14 cellular contexts compared by ENCODE assay signal in the genomic region with DNA sequence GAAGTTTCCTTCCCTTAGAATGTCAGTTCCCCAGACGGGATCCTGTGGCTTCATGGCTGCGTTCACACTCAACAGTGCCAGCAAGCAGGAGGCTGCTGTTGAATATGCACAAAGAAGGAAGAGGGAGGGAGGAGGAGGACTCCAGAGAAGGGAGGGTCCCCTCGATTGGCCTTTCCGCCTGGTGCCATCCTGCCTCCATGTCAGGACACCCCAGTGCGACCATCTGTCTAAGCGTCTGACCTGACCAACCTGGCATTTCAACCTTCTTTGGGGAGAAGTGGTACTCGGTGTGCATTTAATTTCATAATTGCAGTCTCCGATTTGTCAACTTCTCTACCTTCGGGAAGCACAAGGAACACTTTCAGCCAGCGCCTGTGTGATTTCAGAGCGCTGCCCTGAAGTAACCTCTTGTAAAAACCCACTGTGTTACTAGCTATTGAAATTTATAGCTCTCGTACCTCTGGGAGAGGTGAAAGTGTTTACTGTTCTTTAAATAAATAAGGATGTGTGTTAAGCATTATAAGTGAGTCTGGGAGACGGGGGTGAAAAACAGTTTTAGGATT.
DNase-seq lines count a peak whose midpoint lies in the region; TF ChIP-seq lines count a peak whose summit lies in the region.
"Had no signal": no experiment of that assay in that cellular context is flagged by ENCODE, and none has a peak within 500 bp of the region (broad histone marks: within the 10 kb centered on the region; RNA-seq: fewer than 3 reads in every experiment).

No MANE protein-coding gene starts in this region.

- H3K4me3 ChIP-seq in spleen, result no peak overlapping the region
- H3K4me3 ChIP-seq: psoas muscle had no signal

- intact Hi-C loops in spleen (cut with DNase I; ENCODE audit: low total_unique reads), result no loop called here

- peaks cover 0 to 19% (median 3%) of the 10 kb centered on the region in 6 donors for H3K4me1 ChIP-seq in spleen
- H3K4me1 ChIP-seq: psoas muscle had no signal

- no peaks in the 10 kb centered on the region for H3K9me3 ChIP-seq in spleen
- H3K9me3 ChIP-seq: psoas muscle had no signal

- DNase-seq in DMS 273 (lab: John Stamatoyannopoulos, UW; ENCODE audit: unreplicated experiment), result peak; percentile 56
- DNase-seq in DMS 273 treated with DMSO at 0.1 percent for 48 hours (lab: John Stamatoyannopoulos, UW), result no peak
- DNase-seq in NCI-H524 (lab: John Stamatoyannopoulos, UW), result peak; percentile 59 to 66
- DNase-seq in islet precursor cell, result peak; percentile 48
- peak; percentile 40 for DNase-seq in spleen
- no peak for DNase-seq in NOMO-1 treated with dmso at 0.1 percent for 144 hours (lab: John Stamatoyannopoulos, UW; ENCODE audit: unreplicated experiment)
- DNase-seq in SK-N-DZ (ENCODE audit: low spot score), result no peak
- no peak for DNase-seq in NCI-H187 treated with DMSO at 0.1 percent for 48 hours (lab: John Stamatoyannopoulos, UW)
- DNase-seq: activated T-cell treated with anti-CD3 and anti-CD28 coated beads, Interleukin-2, amount 50 U/mL, for 72 hours; glutamatergic neuron; kidney; NCI-H446 treated with DMSO at 0.1 percent for 48 hours; psoas muscle had no signal

- no peak overlapping the region for H3K27ac ChIP-seq in spleen
- H3K27ac ChIP-seq: 22Rv1, psoas muscle had no signal

- no peak for TF ChIP-seq POLR2A in spleen (IDR thresholded peaks at IDR 0.05)

- 23 to 32% (median 27%) methylated on average over 13 of the region's 13 CpGs for WGBS in spleen, 5 donors

- no peak for TF ChIP-seq CTCF in spleen (IDR thresholded peaks at IDR 0.05 in 8 of 11, conservative IDR thresholded peaks at IDR 0.05 in 3 of 11)

- no peaks in the 10 kb centered on the region for H3K36me3 ChIP-seq in spleen

- peaks cover 0 to 57% (median 12%) of the 10 kb centered on the region in 7 donors for H3K27me3 ChIP-seq in spleen (replicated peaks in 1 of 7)

Comparison
In these comparisons a context has a peak if more than half of its experiments do, and no peak if none do; other contexts are left out.
1. DNase-seq: peak in DMS 273 (single experiment), NCI-H524 (2 of 2), islet precursor cell (single experiment) and spleen (single experiment); none in DMS 273 treated with DMSO at 0.1 percent for 48 hours (single experiment), NOMO-1 treated with dmso at 0.1 percent for 144 hours (single experiment), SK-N-DZ (single experiment) and NCI-H187 treated with DMSO at 0.1 percent for 48 hours (single experiment).